1 cellular context compared by ENCODE assay signal in genomic region chr10:124342136-124342820, GRCh38.
TF ChIP-seq lines count a peak whose summit lies in the region.

No MANE protein-coding gene starts in this region.

TF ChIP-seq in H1, 55 proteins besides CTCF, POLR2A, EP300 and RAD21:
- TF ChIP-seq HDAC2 (IDR thresholded peaks at IDR 0.05; ENCODE audit: borderline replicate concordance in 1 of 2, low read depth in 2 of 2, low read length in 2 of 2) (no peak), EGR1 (IDR thresholded peaks at IDR 0.05; ENCODE audit: borderline replicate concordance, low read depth, low read length) (no peak), SP2 (IDR thresholded peaks at IDR 0.05; ENCODE audit: low read length) (no peak), RXRA (IDR thresholded peaks at IDR 0.05; ENCODE audit: insufficient read depth, low read depth, low read length) (no peak), SUZ12 (IDR thresholded peaks at IDR 0.05; ENCODE audit: low read length) (no peak), CHD1 (IDR thresholded peaks at IDR 0.05; ENCODE audit: low read depth, low read length) (no peak), ZNF274 (IDR thresholded peaks at IDR 0.05; ENCODE audit: borderline replicate concordance, extremely low read depth, low read length) (no peak), SP4 (IDR thresholded peaks at IDR 0.05; ENCODE audit: low read length) (no peak), E2F6 (IDR thresholded peaks at IDR 0.05) (no peak), ASH2L (IDR thresholded peaks at IDR 0.05; ENCODE audit: low read length) (no peak), POU5F1 (IDR thresholded peaks at IDR 0.05; ENCODE audit: low read depth, low read length) (no peak)
